In the genomic region with DNA sequence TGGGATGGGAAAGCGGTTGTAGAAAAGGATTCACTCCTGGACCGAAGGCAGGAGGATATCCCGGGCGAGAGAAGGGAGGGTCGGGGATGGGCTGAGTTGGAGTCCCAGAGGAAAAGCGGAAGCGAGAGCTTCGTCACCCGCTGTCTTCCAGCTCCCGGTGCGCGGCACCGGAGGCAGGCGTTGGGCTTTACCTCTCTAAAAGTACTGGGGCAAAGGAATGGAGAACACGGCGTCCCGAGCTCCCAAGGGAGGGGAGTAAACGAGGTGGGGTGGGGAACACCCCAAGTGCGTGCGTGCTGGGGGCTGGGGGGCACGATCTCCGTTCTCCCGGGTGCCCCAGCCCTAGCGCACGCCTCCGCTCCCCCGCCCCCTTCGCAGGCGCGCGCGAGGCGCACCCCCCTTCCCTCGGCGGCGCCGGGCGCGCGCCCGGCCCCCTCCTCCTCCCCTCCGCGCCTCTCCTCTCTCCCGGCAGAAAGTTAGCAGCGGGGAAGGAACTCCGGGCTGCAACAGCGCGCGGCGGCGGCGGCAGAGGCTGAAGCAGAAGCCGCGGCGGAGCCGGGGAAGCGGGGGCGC, we compare ENCODE assay signal across 11 cellular contexts. TPM values are rescaled to one million over a fixed set of nuclear protein-coding genes. Genes with fewer than 3 reads are reported as not detected.
DNase-seq lines count a peak whose midpoint lies in the region; ATAC-seq and TF ChIP-seq lines count a peak whose summit lies in the region.
"Had no signal": no experiment of that assay in that cellular context is flagged by ENCODE, and none has a peak within 500 bp of the region (broad histone marks: within the 10 kb centered on the region; RNA-seq: fewer than 3 reads in every experiment).

A gene (plus strand): TSS at position 441 of the 573 bp plus-strand sequence.

- H3K4me3 ChIP-seq in BLaER1 (peak within 1 kb of the TSS; percentile 69), gastroesophageal sphincter (peak within 1 kb of the TSS in 1 of 2 donors; percentile 44)
- no peak within 1 kb of the TSS for H3K4me3 ChIP-seq in naive thymus-derived CD4-positive, alpha-beta T cell (ENCODE audit: low read length)

- 0% methylated on average over 12 to 17 of the region's 58 CpGs for WGBS in gastroesophageal sphincter (ENCODE audit: low coverage in 1 of 2), 2 donors

- H3K4me2 ChIP-seq in BLaER1, result peak within 1 kb of the TSS; percentile 96

- TF ChIP-seq POLR2A in gastroesophageal sphincter (IDR thresholded peaks at IDR 0.05), result no peak

- no peaks in the 10 kb centered on the region for H3K36me3 ChIP-seq in BLaER1
- no peaks in the 10 kb centered on the region for H3K36me3 ChIP-seq in naive thymus-derived CD4-positive, alpha-beta T cell (ENCODE audit: control insufficient read depth in 2 of 3, insufficient read depth in 3 of 3, low read length in 3 of 3)
- H3K36me3 ChIP-seq in gastroesophageal sphincter, result no peaks in the 10 kb centered on the region
- H3K36me3 ChIP-seq: brain microvascular endothelial cell had no signal

- peaks cover 75% of the 10 kb centered on the region for H3K27me3 Mint-ChIP-seq in chondrocyte (ENCODE audit: low read depth)
- peaks cover 63 to 79% (median 74%) of the 10 kb centered on the region in 5 donors for H3K27me3 Mint-ChIP-seq in naive thymus-derived CD4-positive, alpha-beta T cell

- no peaks in the 10 kb centered on the region for H3K9me3 ChIP-seq in BLaER1
- H3K9me3 ChIP-seq in naive thymus-derived CD4-positive, alpha-beta T cell (ENCODE audit: control insufficient read depth in 2 of 3, low read length in 3 of 3), result no peaks in the 10 kb centered on the region
- no peaks in the 10 kb centered on the region for H3K9me3 ChIP-seq in gastroesophageal sphincter

- no peak for TF ChIP-seq EP300 in gastroesophageal sphincter (IDR thresholded peaks at IDR 0.05)

- DNase-seq in GM13976 (ENCODE audit: low spot score), result peak; percentile 34
- DNase-seq in chondrocyte (ENCODE audit: low spot score), result no peak
- no peak for DNase-seq in naive thymus-derived CD4-positive, alpha-beta T cell
- DNase-seq in activated gamma-delta T cell (lab: John Stamatoyannopoulos, UW), result no peak
- DNase-seq: brain microvascular endothelial cell, Karpas-422, T-helper 9 cell had no signal

- no peak within 1 kb of the TSS for H3K27ac Mint-ChIP-seq in chondrocyte (ENCODE audit: unreplicated experiment)
- no peak within 1 kb of the TSS for H3K27ac Mint-ChIP-seq in naive thymus-derived CD4-positive, alpha-beta T cell

- H3K9ac ChIP-seq in BLaER1, result no peak within 1 kb of the TSS

- ATAC-seq in naive thymus-derived CD4-positive, alpha-beta T cell, result no peak
- ATAC-seq in GM21360 (IDR thresholded peaks at IDR 0.05; ENCODE audit: unreplicated experiment) (no peak), HG03378 (IDR thresholded peaks at IDR 0.05; ENCODE audit: unreplicated experiment) (no peak), gastroesophageal sphincter (no peak)

- H3K36me3 Mint-ChIP-seq in chondrocyte (ENCODE audit: low read depth), result no peaks in the 10 kb centered on the region
- no peaks in the 10 kb centered on the region for H3K36me3 Mint-ChIP-seq in naive thymus-derived CD4-positive, alpha-beta T cell

- H3K27ac ChIP-seq in BLaER1, result no peak within 1 kb of the TSS
- no peak within 1 kb of the TSS for H3K27ac ChIP-seq in naive thymus-derived CD4-positive, alpha-beta T cell (ENCODE audit: low read depth, low read length)
- H3K27ac ChIP-seq in gastroesophageal sphincter, result no peak within 1 kb of the TSS
- H3K27ac ChIP-seq: brain microvascular endothelial cell had no signal

- H3K9me3 Mint-ChIP-seq in chondrocyte (ENCODE audit: low read depth), result no peaks in the 10 kb centered on the region
- H3K9me3 Mint-ChIP-seq in naive thymus-derived CD4-positive, alpha-beta T cell, result peaks cover 0 to 1% (median 0%) of the 10 kb centered on the region in 11 donors

- intact Hi-C loops in naive thymus-derived CD4-positive, alpha-beta T cell (cut with micrococcal nuclease), result no loop called here

- in situ Hi-C loops in GM13976 (cut with MboI; ENCODE audit: low sequenced_read_pairs, unreplicated experiment), result no loop called here

- peaks cover 77% of the 10 kb centered on the region for H3K27me3 ChIP-seq in BLaER1
- H3K27me3 ChIP-seq in naive thymus-derived CD4-positive, alpha-beta T cell (ENCODE audit: control insufficient read depth in 2 of 2, insufficient read depth in 2 of 2, low read length in 2 of 2), result no peaks in the 10 kb centered on the region
- peaks cover 94% of the 10 kb centered on the region for H3K27me3 ChIP-seq in gastroesophageal sphincter

- CTCF ChIA-PET in naive thymus-derived CD4-positive, alpha-beta T cell (lab: Charles Lee), result interaction anchor here (0.6 kb wide), 1 partner anchor 12 kb away, joined by 5 read pairs; no protein-coding TSS in a partner anchor

- POLR2A ChIA-PET in naive thymus-derived CD4-positive, alpha-beta T cell (lab: Charles Lee), result no interaction called here

- H3K4me1 Mint-ChIP-seq in chondrocyte (ENCODE audit: low read depth), result peaks cover 7% of the 10 kb centered on the region
- peaks cover 0 to 16% (median 10%) of the 10 kb centered on the region in 7 donors for H3K4me1 Mint-ChIP-seq in naive thymus-derived CD4-positive, alpha-beta T cell

- TF ChIP-seq CTCF in GM13976 (IDR thresholded peaks at IDR 0.05; ENCODE audit: borderline replicate concordance, control extremely low read depth, extremely low read depth, insufficient read depth, missing control alignments) (no peak), chondrocyte (IDR thresholded peaks at IDR 0.05) (no peak), gastroesophageal sphincter (IDR thresholded peaks at IDR 0.05) (no peak)

- H4K20me1 ChIP-seq in BLaER1, result peaks cover 42% of the 10 kb centered on the region

- peak within 1 kb of the TSS; percentile 68 for H3K4me3 Mint-ChIP-seq in chondrocyte (ENCODE audit: unreplicated experiment)
- H3K4me3 Mint-ChIP-seq in naive thymus-derived CD4-positive, alpha-beta T cell, result peak within 1 kb of the TSS in 9 of 10 donors; percentile 6 to 81 (median 42)

- H3K4me1 ChIP-seq in BLaER1 (peaks cover 18% of the 10 kb centered on the region), gastroesophageal sphincter (peaks cover 0 to 19% (median 4%) of the 10 kb centered on the region in 3 donors)
- H3K4me1 ChIP-seq in naive thymus-derived CD4-positive, alpha-beta T cell (ENCODE audit: control insufficient read depth in 2 of 2, insufficient read depth in 2 of 2, low read length in 2 of 2), result no peaks in the 10 kb centered on the region

RNA-seq across cellular contexts. Expression of the gene that starts here (rescaled TPM):
- total RNA-seq in chondrocyte, result not detected in 3 replicates
- not detected for total RNA-seq in naive thymus-derived CD4-positive, alpha-beta T cell
- polyA plus RNA-seq in naive thymus-derived CD4-positive, alpha-beta T cell, result not detected
- under 1 TPM in 1 of 4 donors, not detected in 3; 0.12 TPM for total RNA-seq in gastroesophageal sphincter
